1 cellular context compared by ENCODE assay signal in genomic region chr6:26250806-26251075, GRCh38.
TF ChIP-seq lines count a peak whose summit lies in the region.

No MANE protein-coding gene starts in this region.

TF ChIP-seq in GM12878, 131 proteins besides CTCF, POLR2A, EP300 and RAD21 (continued from another document and continues in another):
- TF ChIP-seq NFYA (IDR thresholded peaks at IDR 0.05; ENCODE audit: borderline replicate concordance, low read depth, low read length) (peak; percentile 11; the same call in 1 of the 2 replicates), SREBF2 (IDR thresholded peaks at IDR 0.05; ENCODE audit: low read length) (no peak), TBL1XR1 (IDR thresholded peaks at IDR 0.05; ENCODE audit: low read depth, low read length) (no peak), BACH1 (IDR thresholded peaks at IDR 0.05; ENCODE audit: borderline replicate concordance) (no peak), MAX (IDR thresholded peaks at IDR 0.05; ENCODE audit: low read depth, low read length) (no peak), SMAD5 (IDR thresholded peaks at IDR 0.05; ENCODE audit: low read depth) (no peak), CHD2 (IDR thresholded peaks at IDR 0.05; ENCODE audit: borderline replicate concordance, low read depth, low read length) (no peak), E2F8 (IDR thresholded peaks at IDR 0.05; ENCODE audit: low read depth, partially characterized antibody) (no peak), ZNF207 (IDR thresholded peaks at IDR 0.05; ENCODE audit: borderline replicate concordance) (no peak), CEBPZ (IDR thresholded peaks at IDR 0.05; ENCODE audit: low read depth, low read length) (no peak), ZBTB33 (IDR thresholded peaks at IDR 0.05) (no peak), POU2F2 (IDR thresholded peaks at IDR 0.05; ENCODE audit: borderline replicate concordance, low read depth, low read length) (no peak), TCF3 (IDR thresholded peaks at IDR 0.05; ENCODE audit: borderline replicate concordance, insufficient read depth, low read depth, low read length) (no peak), CREB1 (IDR thresholded peaks at IDR 0.05; ENCODE audit: low read depth) (no peak), GABPA (IDR thresholded peaks at IDR 0.05; ENCODE audit: low read depth) (peak; percentile 77), ZBTB40 (IDR thresholded peaks at IDR 0.05; ENCODE audit: borderline replicate concordance) (peak; percentile 73; the same call in 1 of the 2 replicates), MXI1 (IDR thresholded peaks at IDR 0.05; ENCODE audit: low read depth, low read length) (peak; percentile 48; the same call in 1 of the 2 replicates), NR2C1 (IDR thresholded peaks at IDR 0.05) (no peak), PRDM15 (CRISPR knock-in tag; IDR thresholded peaks at IDR 0.05) (no peak), IRF4 (IDR thresholded peaks at IDR 0.05; ENCODE audit: low read depth, low read length) (no peak), SREBF1 (IDR thresholded peaks at IDR 0.05; ENCODE audit: low read length) (no peak), RELB (IDR thresholded peaks at IDR 0.05; ENCODE audit: low read depth) (no peak), SUZ12 (IDR thresholded peaks at IDR 0.05; ENCODE audit: unreplicated experiment) (no peak), KAT2A (conservative IDR thresholded peaks at IDR 0.05; ENCODE audit: control insufficient read depth, low read depth, low read length) (no peak), HDAC6 (IDR thresholded peaks at IDR 0.05; ENCODE audit: unreplicated experiment) (no peak), NFIC (IDR thresholded peaks at IDR 0.05; ENCODE audit: low read depth, low read length) (no peak), RELA (IDR thresholded peaks at IDR 0.05; ENCODE audit: borderline replicate concordance, partially characterized antibody) (no peak), CBX3 (IDR thresholded peaks at IDR 0.05; ENCODE audit: borderline replicate concordance, low read depth) (no peak), NR2C2 (IDR thresholded peaks at IDR 0.05; ENCODE audit: borderline replicate concordance, control insufficient read depth, insufficient read length, low read depth) (no peak), ZNF24 (IDR thresholded peaks at IDR 0.05) (no peak), BMI1 (IDR thresholded peaks at IDR 0.05; ENCODE audit: borderline replicate concordance) (no peak), PKNOX1 (IDR thresholded peaks at IDR 0.05) (no peak), NKRF (conservative IDR thresholded peaks at IDR 0.05) (peak; percentile 99), RAD51 (IDR thresholded peaks at IDR 0.05) (no peak; the same call in 1 of the 2 replicates), EED (IDR thresholded peaks at IDR 0.05; ENCODE audit: low read depth) (no peak), ATF7 (IDR thresholded peaks at IDR 0.05; ENCODE audit: low read depth) (no peak), MTA3 (IDR thresholded peaks at IDR 0.05; ENCODE audit: borderline replicate concordance, low read length) (no peak), TCF12 (IDR thresholded peaks at IDR 0.05; ENCODE audit: low read depth, low read length) (no peak), PAX8 (IDR thresholded peaks at IDR 0.05) (0 out of 2 replicates have a peak, but pooled peaks have one; percentile 85)
